20 cellular contexts compared by ENCODE assay signal in genomic region chr4:189088783-189089182, GRCh38.
DNase-seq lines count a peak whose midpoint lies in the region; ATAC-seq and TF ChIP-seq lines count a peak whose summit lies in the region.
"Had no signal": no experiment of that assay in that cellular context is flagged by ENCODE, and none has a peak within 500 bp of the region (broad histone marks: within the 10 kb centered on the region; RNA-seq: fewer than 3 reads in every experiment).

No MANE protein-coding gene starts in this region.

- H3K9me3 Mint-ChIP-seq in HFFc6 = no peaks in the 10 kb centered on the region
- H3K9me3 Mint-ChIP-seq: activated naive CD8-positive, alpha-beta T cell treated with anti-CD3 and anti-CD28 coated beads for 36 hours; memory B cell had no signal

- H3K27me3 Mint-ChIP-seq in HFFc6 (ENCODE audit: insufficient read depth) = no peaks in the 10 kb centered on the region
- H3K27me3 Mint-ChIP-seq: activated naive CD8-positive, alpha-beta T cell treated with anti-CD3 and anti-CD28 coated beads for 36 hours; activated T-helper 17 cell treated with anti-CD3 and anti-CD28 coated beads, Interleukin-2, amount 50 U/mL, for 72 hours; memory B cell; naive B cell had no signal

- ATAC-seq in GM18511 (IDR thresholded peaks at IDR 0.05; ENCODE audit: unreplicated experiment) = no peak
- ATAC-seq in HG03045 (IDR thresholded peaks at IDR 0.05; ENCODE audit: unreplicated experiment) = no peak
- ATAC-seq in GM21515 (IDR thresholded peaks at IDR 0.05; ENCODE audit: unreplicated experiment) = no peak
- ATAC-seq: activated T-helper 17 cell treated with anti-CD3 and anti-CD28 coated beads, Interleukin-2, amount 50 U/mL, for 72 hours; esophagus mucosa; HCT116 had no signal

- DNase-seq in AG10803 (ENCODE audit: low read depth) (peak; percentile 8), HFFc6 (no peak), NCI-H510A (lab: John Stamatoyannopoulos, UW) (peak; percentile 35), epithelial cell of prostate (ENCODE audit: low read depth, low spot score) (peak; percentile 26), GM19238 (ENCODE audit: insufficient read length, low spot score) (no peak)
- DNase-seq: activated CD4-positive, alpha-beta T cell treated with anti-CD3 and anti-CD28 coated beads, Interleukin-2, amount 50 U/mL, for 1 hour; activated naive CD8-positive, alpha-beta T cell treated with anti-CD3 and anti-CD28 coated beads for 36 hours; kidney glomerular epithelial cell; naive B cell; NCI-H524; uterus had no signal

- H3K4me1 Mint-ChIP-seq in HFFc6 (ENCODE audit: low read depth) = peaks cover 28% of the 10 kb centered on the region
- H3K4me1 Mint-ChIP-seq: activated naive CD8-positive, alpha-beta T cell treated with anti-CD3 and anti-CD28 coated beads for 36 hours; activated T-helper 17 cell treated with anti-CD3 and anti-CD28 coated beads, Interleukin-2, amount 50 U/mL, for 72 hours; CD14-positive monocyte; naive B cell had no signal

- no peak overlapping the region for H3K27ac ChIP-seq in epithelial cell of prostate
- H3K27ac ChIP-seq: uterus had no signal

- H3K36me3 Mint-ChIP-seq in HFFc6 (ENCODE audit: low read depth) = no peaks in the 10 kb centered on the region
- H3K36me3 Mint-ChIP-seq: activated naive CD8-positive, alpha-beta T cell treated with anti-CD3 and anti-CD28 coated beads for 36 hours; CD14-positive monocyte; memory B cell; naive B cell had no signal

- no peak overlapping the region for H3K4me3 ChIP-seq in AG10803 (ENCODE audit: low read length)
- H3K4me3 ChIP-seq: uterus had no signal

- TF ChIP-seq CTCF in AG10803 (conservative IDR thresholded peaks at IDR 0.05; ENCODE audit: low read length) (no peak), HFFc6 (IDR thresholded peaks at IDR 0.05) (no peak)

- peak overlapping the region; percentile 27 for H3K4me3 Mint-ChIP-seq in HFFc6
- H3K4me3 Mint-ChIP-seq: activated naive CD8-positive, alpha-beta T cell treated with anti-CD3 and anti-CD28 coated beads for 36 hours; activated T-helper 17 cell treated with anti-CD3 and anti-CD28 coated beads, Interleukin-2, amount 50 U/mL, for 72 hours; CD14-positive monocyte; memory B cell; naive B cell; T-helper 1 cell treated with Interleukin-12 subunit alpha and Interleukin-12 subunit beta and Interleukin-4 antibody, amounts not matched to agents 30 μg/mL and 1 μg/mL, for 36 hours had no signal

- H3K27ac Mint-ChIP-seq in HFFc6 = peak overlapping the region; percentile 10; the same call in 1 of the 2 replicates
- H3K27ac Mint-ChIP-seq: activated naive CD8-positive, alpha-beta T cell treated with anti-CD3 and anti-CD28 coated beads for 36 hours; activated T-helper 17 cell treated with anti-CD3 and anti-CD28 coated beads, Interleukin-2, amount 50 U/mL, for 72 hours; CD14-positive monocyte; memory B cell; naive B cell; T-helper 1 cell treated with Interleukin-12 subunit alpha and Interleukin-12 subunit beta and Interleukin-4 antibody, amounts not matched to agents 30 μg/mL and 1 μg/mL, for 36 hours had no signal

Comparison
In these comparisons a context has a peak if more than half of its experiments do, and no peak if none do; other contexts are left out.
1. DNase-seq: peak in AG10803 (single experiment), NCI-H510A (single experiment) and epithelial cell of prostate (single experiment); none in HFFc6 (single experiment) and GM19238 (single experiment).